Comparison of ENCODE assay signal across 26 cellular contexts in the genomic region with DNA sequence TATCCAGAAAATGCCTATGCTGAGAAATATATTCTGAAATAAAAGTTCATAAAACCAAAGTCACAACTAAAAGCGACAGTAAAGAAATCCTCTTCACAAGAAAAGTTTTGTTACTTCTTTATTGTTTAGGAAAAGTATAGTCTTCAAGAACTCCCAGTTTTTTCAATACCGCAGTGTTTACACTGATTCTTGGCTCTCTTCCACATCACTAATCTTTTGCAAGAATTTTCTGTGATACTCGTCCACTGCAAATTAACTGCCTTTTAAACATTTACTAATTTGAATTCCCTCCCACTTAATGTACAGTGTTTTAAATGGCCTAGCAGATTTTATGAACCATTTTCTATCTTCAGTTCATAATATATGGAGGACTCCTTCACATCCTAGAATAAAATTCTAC.
"Had no signal": no experiment of that assay in that cellular context is flagged by ENCODE, and none has a peak within 500 bp of the region (broad histone marks: within the 10 kb centered on the region; RNA-seq: fewer than 3 reads in every experiment).

No MANE protein-coding gene starts in this region.

- H3K9me3 Mint-ChIP-seq: activated CD8-positive, alpha-beta T cell treated with anti-CD3 and anti-CD28 coated beads for 36 hours; activated naive CD8-positive, alpha-beta T cell treated with anti-CD3 and anti-CD28 coated beads, Interleukin-2, amount 10 ng/mL, durations not matched to agents 7 days and 5 days; T-helper 1 cell treated with Interleukin-12 subunit alpha and Interleukin-12 subunit beta and Interleukin-4 antibody, amounts not matched to agents 30 μg/mL and 1 μg/mL, for 36 hours had no signal

- H3K9me3 ChIP-seq: adrenal gland, body of pancreas, Peyer's patch, SJCRH30 had no signal

- H3K27me3 Mint-ChIP-seq: activated CD8-positive, alpha-beta T cell treated with anti-CD3 and anti-CD28 coated beads for 36 hours; activated naive CD8-positive, alpha-beta T cell treated with anti-CD3 and anti-CD28 coated beads, Interleukin-2, amount 10 ng/mL, durations not matched to agents 7 days and 5 days had no signal

- H3K27ac ChIP-seq: adrenal gland, body of pancreas, Peyer's patch, RWPE1, SJCRH30 had no signal

- H3K4me3 Mint-ChIP-seq: activated CD8-positive, alpha-beta T cell treated with anti-CD3 and anti-CD28 coated beads for 36 hours; activated naive CD8-positive, alpha-beta T cell treated with anti-CD3 and anti-CD28 coated beads, Interleukin-2, amount 10 ng/mL, durations not matched to agents 7 days and 5 days; T-helper 1 cell treated with Interleukin-12 subunit alpha and Interleukin-12 subunit beta and Interleukin-4 antibody, amounts not matched to agents 30 μg/mL and 1 μg/mL, for 36 hours had no signal

- H3K4me1 Mint-ChIP-seq: activated naive CD8-positive, alpha-beta T cell treated with anti-CD3 and anti-CD28 coated beads, Interleukin-2, amount 10 ng/mL, durations not matched to agents 7 days and 5 days had no signal

- H3K4me1 ChIP-seq: adrenal gland, body of pancreas, Peyer's patch, SJCRH30 had no signal

- H3K27me3 ChIP-seq: adrenal gland, body of pancreas, Peyer's patch, SJCRH30 had no signal

- DNase-seq: activated CD4-positive, alpha-beta T cell treated with anti-CD3 and anti-CD28 coated beads for 4 hours; activated CD8-positive, alpha-beta memory T cell treated with anti-CD3 and anti-CD28 coated beads, Interleukin-2, amount 50 U/mL, for 4 hours; activated CD8-positive, alpha-beta T cell treated with anti-CD3 and anti-CD28 coated beads for 36 hours; activated naive CD4-positive, alpha-beta T cell treated with anti-CD3 and anti-CD28 coated beads, Interleukin-2, amount 50 U/mL, for 16 hours; activated naive CD8-positive, alpha-beta T cell treated with anti-CD3 and anti-CD28 coated beads, Interleukin-2, amount 10 ng/mL, durations not matched to agents 7 days and 5 days; adrenal gland; aorta; body of pancreas; central memory CD4-positive, alpha-beta T cell; Kasumi-1; NCI-H1048; NCI-H1417 treated with DMSO at 0.1 percent for 48 hours; NCI-H1694; NCI-H2029; NCI-H2107; NCI-H2171 treated with DMSO at 0.1 percent for 48 hours; NCI-H226; NCI-H526 treated with DMSO at 0.1 percent for 48 hours; Peyer's patch; Right ventricle myocardium superior; SJCRH30; SW 1271 had no signal

- H3K4me3 ChIP-seq: adrenal gland, body of pancreas, Peyer's patch, SJCRH30 had no signal

- ATAC-seq: activated CD4-positive, CD25-positive, alpha-beta regulatory T cell treated with anti-CD3 and anti-CD28 coated beads, Interleukin-2, amount 50 U/mL, for 24 hours; activated CD8-positive, alpha-beta T cell treated with anti-CD3 and anti-CD28 coated beads for 36 hours; body of pancreas; SK-N-SH treated with all-trans-retinoic acid at 6 μM for 48 hours had no signal

- H3K27ac Mint-ChIP-seq: activated CD8-positive, alpha-beta T cell treated with anti-CD3 and anti-CD28 coated beads for 36 hours; activated naive CD8-positive, alpha-beta T cell treated with anti-CD3 and anti-CD28 coated beads, Interleukin-2, amount 10 ng/mL, durations not matched to agents 7 days and 5 days; T-helper 1 cell treated with Interleukin-12 subunit alpha and Interleukin-12 subunit beta and Interleukin-4 antibody, amounts not matched to agents 30 μg/mL and 1 μg/mL, for 36 hours had no signal
